Comparison of ENCODE assay signal across 17 cellular contexts in the genomic region with DNA sequence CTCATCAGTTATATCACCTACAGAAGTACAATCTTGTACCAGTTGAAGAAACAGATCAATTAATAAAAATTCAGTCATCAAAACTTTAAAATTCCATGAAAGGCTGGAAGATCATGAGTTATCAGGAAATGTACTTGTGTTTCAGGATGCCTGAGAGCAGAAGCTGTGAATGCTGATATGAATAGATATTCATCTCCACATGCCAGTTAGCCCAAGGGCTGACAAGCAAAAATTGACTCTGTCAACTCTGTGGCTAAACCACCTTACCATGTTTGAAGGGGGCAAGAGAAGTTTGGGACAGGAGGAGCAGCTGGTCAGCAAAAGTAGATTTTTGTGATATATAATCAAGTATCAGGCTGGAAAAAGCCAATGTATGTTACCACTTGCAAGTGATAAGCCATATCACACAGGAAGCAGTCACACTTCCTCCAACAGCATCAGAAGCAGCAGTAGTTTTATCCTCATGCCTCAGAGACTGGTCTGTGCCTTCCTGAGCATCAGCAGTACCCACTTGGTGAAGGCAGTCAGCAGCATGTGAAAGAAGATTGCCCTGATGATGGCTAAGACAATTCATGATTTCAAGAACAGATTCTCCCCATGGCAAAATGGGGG.
"Had no signal": no experiment of that assay in that cellular context is flagged by ENCODE, and none has a peak within 500 bp of the region (broad histone marks: within the 10 kb centered on the region; RNA-seq: fewer than 3 reads in every experiment).

No MANE protein-coding gene starts in this region.

- H3K36me3 Mint-ChIP-seq: activated CD4-positive, alpha-beta memory T cell treated with anti-CD3 and anti-CD28 coated beads for 36 hours; activated naive CD8-positive, alpha-beta T cell; memory B cell; naive B cell had no signal

- H3K9me3 Mint-ChIP-seq: dendritic cell treated with granulocyte-macrophage colony-stimulating factor and Interleukin-4, amounts not matched to agents 40 ng/mL and 50 ng/mL, for 4 days had no signal

- H3K4me1 Mint-ChIP-seq: memory B cell; naive B cell; stimulated activated naive CD8-positive, alpha-beta T cell treated with anti-CD3 and anti-CD28 coated beads, Interleukin-15, amount 100 ng/mL, for 72 hours had no signal

- H3K27ac Mint-ChIP-seq: activated CD4-positive, alpha-beta memory T cell treated with anti-CD3 and anti-CD28 coated beads for 36 hours; activated naive CD8-positive, alpha-beta T cell; dendritic cell treated with granulocyte-macrophage colony-stimulating factor and Interleukin-4, amounts not matched to agents 40 ng/mL and 50 ng/mL, for 4 days; memory B cell; naive B cell; stimulated activated naive CD8-positive, alpha-beta T cell treated with anti-CD3 and anti-CD28 coated beads, Interleukin-15, amount 100 ng/mL, for 72 hours had no signal

- H3K4me3 Mint-ChIP-seq: activated CD4-positive, alpha-beta memory T cell treated with anti-CD3 and anti-CD28 coated beads for 36 hours; activated naive CD8-positive, alpha-beta T cell; dendritic cell treated with granulocyte-macrophage colony-stimulating factor and Interleukin-4, amounts not matched to agents 40 ng/mL and 50 ng/mL, for 4 days; memory B cell; naive B cell; stimulated activated naive CD8-positive, alpha-beta T cell treated with anti-CD3 and anti-CD28 coated beads, Interleukin-15, amount 100 ng/mL, for 72 hours had no signal

- ATAC-seq: gastroesophageal sphincter; heart right ventricle; mucosa of descending colon; pancreas; sciatic nerve; stimulated activated naive CD8-positive, alpha-beta T cell treated with anti-CD3 and anti-CD28 coated beads, Interleukin-15, amount 100 ng/mL, for 72 hours had no signal

- H3K27me3 Mint-ChIP-seq: activated CD4-positive, alpha-beta memory T cell treated with anti-CD3 and anti-CD28 coated beads for 36 hours; activated naive CD8-positive, alpha-beta T cell; dendritic cell treated with granulocyte-macrophage colony-stimulating factor and Interleukin-4, amounts not matched to agents 40 ng/mL and 50 ng/mL, for 4 days; memory B cell; naive B cell; stimulated activated naive CD8-positive, alpha-beta T cell treated with anti-CD3 and anti-CD28 coated beads, Interleukin-15, amount 100 ng/mL, for 72 hours had no signal

- DNase-seq: activated CD4-positive, alpha-beta memory T cell treated with anti-CD3 and anti-CD28 coated beads for 36 hours; activated CD4-positive, alpha-beta T cell treated with anti-CD3 and anti-CD28 coated beads for 4 hours; activated T-cell treated with anti-CD3 and anti-CD28 coated beads for 4 hours; effector CD8-positive, alpha-beta T cell; heart right ventricle; mucosa of descending colon; naive B cell; pancreas; stimulated activated CD4-positive, alpha-beta T cell treated with anti-CD3 and anti-CD28 coated beads, Interleukin-4, amount 100 ng/mL, for 1 hour; stimulated activated naive CD8-positive, alpha-beta T cell treated with anti-CD3 and anti-CD28 coated beads, Interleukin-15, amount 100 ng/mL, for 72 hours; T1000; trophoblast cell had no signal
